Comparison of ENCODE assay signal across 10 cellular contexts in the genomic region with DNA sequence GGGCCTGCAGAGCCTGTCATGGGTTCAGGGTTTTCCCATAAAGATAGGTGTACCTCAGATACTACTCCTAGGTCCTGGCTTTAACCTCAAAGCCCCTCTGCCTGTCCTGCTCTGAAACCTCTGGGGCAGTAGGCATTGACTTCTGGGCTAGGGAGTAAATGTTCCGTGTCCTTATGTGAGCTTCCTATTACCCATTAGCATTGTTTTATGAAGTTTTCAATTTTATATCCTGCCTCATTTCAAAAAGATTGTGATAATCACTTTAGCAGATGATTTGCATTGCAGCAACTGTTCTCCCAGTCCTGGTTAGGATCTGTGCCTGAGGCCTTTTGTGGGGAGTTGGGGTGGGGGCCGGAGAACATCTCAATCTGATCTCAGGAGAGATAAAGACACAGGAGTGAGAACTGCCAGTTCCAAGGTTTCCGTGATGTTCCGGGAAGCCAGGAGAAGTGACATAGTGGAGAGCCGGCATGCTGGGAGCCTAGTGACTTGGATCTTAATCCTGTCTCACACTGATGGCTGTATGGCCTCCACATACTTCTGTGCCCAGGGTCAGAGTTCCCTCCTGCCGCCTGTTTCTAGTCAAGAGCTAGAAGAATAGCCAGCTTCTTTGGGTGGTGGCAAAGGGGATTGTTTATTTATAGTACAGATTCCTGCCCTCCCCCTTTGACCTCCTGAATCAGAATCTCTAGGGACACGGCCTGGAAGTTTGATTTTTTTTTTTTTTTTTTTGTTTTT. TPM values are rescaled to one million over a fixed set of nuclear protein-coding genes. Genes with fewer than 3 reads are reported as not detected.
DNase-seq lines count a peak whose midpoint lies in the region; ATAC-seq, FAIRE-seq and TF ChIP-seq lines count a peak whose summit lies in the region.
"Had no signal": no experiment of that assay in that cellular context is flagged by ENCODE, and none has a peak within 500 bp of the region (broad histone marks: within the 10 kb centered on the region; RNA-seq: fewer than 3 reads in every experiment).

No MANE protein-coding gene starts in this region.

- no peaks in the 10 kb centered on the region for H3K36me3 Mint-ChIP-seq in activated CD4-positive, alpha-beta T cell treated with anti-CD3 and anti-CD28 coated beads, Interleukin-2, amount 10 ng/mL, durations not matched to agents 24 days and 14 days (ENCODE audit: low read depth)
- peaks cover 12% of the 10 kb centered on the region for H3K36me3 Mint-ChIP-seq in activated T-cell treated with anti-CD3 and anti-CD28 coated beads, Interleukin-2, amount 50 U/mL, for 4 hours (ENCODE audit: insufficient read depth)

- H2AFZ ChIP-seq in K562 (ENCODE audit: low read depth, low read length) = no peak overlapping the region

- FAIRE-seq in K562 (lab: Jason Lieb, UNC) = no peak
- FAIRE-seq: islet of Langerhans had no signal

- H3K9ac ChIP-seq in K562 (ENCODE audit: insufficient read depth in 1 of 2, low read depth in 2 of 2, low read length in 2 of 2) = peak overlapping the region; percentile 5 to 75; a peak in 3 of 4 replicates
- H3K9ac ChIP-seq in skeletal muscle tissue (ENCODE audit: low read depth in 1 of 3, low read length in 3 of 3) = peak overlapping the region in 2 of 3 donors; percentile 27 to 42

- in situ Hi-C loops in HAP-1 (cut with MboI; ENCODE audit: low sequenced_read_pairs) (no loop called here), K562 (cut with MboI) (no loop called here)

- H3K4me1 ChIP-seq in HAP-1 (peaks cover 55% of the 10 kb centered on the region), K562 (replicated peaks in 1 of 2; ENCODE audit: control insufficient read depth in 2 of 2, insufficient read depth in 2 of 2, low read length in 2 of 2) (peaks cover 30 to 58% of the 10 kb centered on the region in 2 experiments), skeletal muscle tissue (ENCODE audit: control insufficient read depth in 3 of 3, insufficient read depth in 3 of 3, low read length in 3 of 3) (peaks cover 46 to 72% (median 67%) of the 10 kb centered on the region in 3 donors)

- H3K4me2 ChIP-seq in K562 (ENCODE audit: insufficient read depth, low read length) = no peak overlapping the region; the same call in 1 of the 2 replicates

- no peaks in the 10 kb centered on the region for H3K9me1 ChIP-seq in K562 (ENCODE audit: control insufficient read depth, insufficient read depth, low read length)

- WGBS in K562 (ENCODE audit: insufficient coverage, low coverage, missing lambda C conversion rate) = 68% methylated on average over 7 of the region's 7 CpGs

- no peaks in the 10 kb centered on the region for H3K9me3 ChIP-seq in HAP-1
- H3K9me3 ChIP-seq in K562 (replicated peaks; ENCODE audit: control insufficient read depth, insufficient read depth, low read depth, low read length) = no peaks in the 10 kb centered on the region
- no peaks in the 10 kb centered on the region for H3K9me3 ChIP-seq in skeletal muscle tissue (ENCODE audit: control insufficient read depth in 3 of 3, low read length in 3 of 3)

- TF ChIP-seq POLR2A in K562 (conservative IDR thresholded peaks at IDR 0.05) = no peak

- POLR2A ChIA-PET in K562 (lab: Yijun Ruan, JAX) = interaction anchor here (0.6 to 2.6 kb wide), 11 partner anchors 8 to 841 kb away, joined by 3 to 8 read pairs (median 4); no protein-coding TSS in a partner anchor

- ATAC-seq in K562 = no peak
- no peak for ATAC-seq in activated T-cell treated with anti-CD3 and anti-CD28 coated beads, Interleukin-2, amount 50 U/mL, for 4 hours

- H3K27ac ChIP-seq in K562 (ENCODE audit: extremely low read depth, low read depth, low read length) = peak overlapping the region; percentile 88; the same call in 2 of the 3 replicates
- H3K27ac ChIP-seq in skeletal muscle tissue (ENCODE audit: low read depth, low read length) = peak overlapping the region; percentile 94
- H3K27ac ChIP-seq: SK-N-MC had no signal

- intact Hi-C loops in K562 (cut with micrococcal nuclease) = no loop called here
- intact Hi-C loops in activated CD4-positive, alpha-beta T cell treated with anti-CD3 and anti-CD28 coated beads, Interleukin-2, amount 10 ng/mL, durations not matched to agents 24 days and 14 days (cut with micrococcal nuclease) = no loop called here

- H3K27ac Mint-ChIP-seq in activated CD4-positive, alpha-beta T cell treated with anti-CD3 and anti-CD28 coated beads, Interleukin-2, amount 10 ng/mL, durations not matched to agents 24 days and 14 days = no peak overlapping the region

- no peaks in the 10 kb centered on the region for H4K20me1 ChIP-seq in K562 (replicated peaks; ENCODE audit: control insufficient read depth, insufficient read depth, low read length)

- H3K27me3 ChIP-seq in HAP-1 (ENCODE audit: low read depth) = no peaks in the 10 kb centered on the region
- H3K27me3 ChIP-seq in K562 (ENCODE audit: control insufficient read depth in 2 of 2, insufficient read depth in 2 of 2, low read length in 2 of 2) = no peaks in the 10 kb centered on the region
- H3K27me3 ChIP-seq in skeletal muscle tissue (ENCODE audit: control insufficient read depth in 3 of 3, insufficient read depth in 3 of 3, low read length in 3 of 3) = no peaks in the 10 kb centered on the region

- TF ChIP-seq CTCF in K562 (IDR thresholded peaks at IDR 0.05 in 2 of 3, conservative IDR thresholded peaks at IDR 0.05 in 1 of 3; ENCODE audit: insufficient read depth in 2 of 3, low read depth in 1 of 3, low read length in 3 of 3) = no peak

- H3K9me3 Mint-ChIP-seq in activated CD4-positive, alpha-beta T cell treated with anti-CD3 and anti-CD28 coated beads, Interleukin-2, amount 10 ng/mL, durations not matched to agents 24 days and 14 days = no peaks in the 10 kb centered on the region
- no peaks in the 10 kb centered on the region for H3K9me3 Mint-ChIP-seq in activated T-cell treated with anti-CD3 and anti-CD28 coated beads, Interleukin-2, amount 50 U/mL, for 4 hours

- no peak overlapping the region for H3K4me3 ChIP-seq in HAP-1
- no peak overlapping the region for H3K4me3 ChIP-seq in K562
- no peak overlapping the region for H3K4me3 ChIP-seq in skeletal muscle tissue (ENCODE audit: low read length in 3 of 3)
- H3K4me3 ChIP-seq: SK-N-MC had no signal

- no peak for TF ChIP-seq RAD21 in K562 (CRISPR knock-in tag; conservative IDR thresholded peaks at IDR 0.05 in 1 of 2, IDR thresholded peaks at IDR 0.05 in 1 of 2)

- DNase-seq in HAP-1 (ENCODE audit: low spot score in 2 of 2) (peak; percentile 69 to 73), K562 (ENCODE audit: extremely low read depth in 1 of 4, low spot score in 3 of 4) (no peak), islet precursor cell (peak; percentile 90), NCI-H748 (lab: John Stamatoyannopoulos, UW; ENCODE audit: unreplicated experiment) (no peak), mesenteric fat pad (ENCODE audit: low spot score) (no peak)
- no peak for DNase-seq in activated CD4-positive, alpha-beta T cell treated with anti-CD3 and anti-CD28 coated beads, Interleukin-2, amount 10 ng/mL, durations not matched to agents 24 days and 14 days
- no peak for DNase-seq in activated T-cell treated with anti-CD3 and anti-CD28 coated beads, Interleukin-2, amount 50 U/mL, for 4 hours

- no peak overlapping the region for H3K4me3 Mint-ChIP-seq in activated CD4-positive, alpha-beta T cell treated with anti-CD3 and anti-CD28 coated beads, Interleukin-2, amount 10 ng/mL, durations not matched to agents 24 days and 14 days
- H3K4me3 Mint-ChIP-seq in activated T-cell treated with anti-CD3 and anti-CD28 coated beads, Interleukin-2, amount 50 U/mL, for 4 hours = no peak overlapping the region

- peaks cover 72% of the 10 kb centered on the region for H3K79me2 ChIP-seq in K562 (ENCODE audit: control insufficient read depth, insufficient read depth, low read length)

- peaks cover 16% of the 10 kb centered on the region for H3K4me1 Mint-ChIP-seq in activated CD4-positive, alpha-beta T cell treated with anti-CD3 and anti-CD28 coated beads, Interleukin-2, amount 10 ng/mL, durations not matched to agents 24 days and 14 days
- H3K4me1 Mint-ChIP-seq in activated T-cell treated with anti-CD3 and anti-CD28 coated beads, Interleukin-2, amount 50 U/mL, for 4 hours (ENCODE audit: low read depth) = peaks cover 12% of the 10 kb centered on the region

- no TSS peak for BruUV-seq in K562 (replicated peaks; lab: Mats Ljungman, UMichigan)

- peaks cover 13% of the 10 kb centered on the region for H3K27me3 Mint-ChIP-seq in activated CD4-positive, alpha-beta T cell treated with anti-CD3 and anti-CD28 coated beads, Interleukin-2, amount 10 ng/mL, durations not matched to agents 24 days and 14 days
- H3K27me3 Mint-ChIP-seq in activated T-cell treated with anti-CD3 and anti-CD28 coated beads, Interleukin-2, amount 50 U/mL, for 4 hours (ENCODE audit: low read depth) = no peaks in the 10 kb centered on the region

- CTCF ChIA-PET in K562 (lab: Yijun Ruan, JAX; ENCODE audit: low intra/inter-chr PET ratio) = no interaction called here

- TF ChIP-seq EP300 in K562 (IDR thresholded peaks at IDR 0.05; ENCODE audit: low read length) = no peak

- peaks cover 51% of the 10 kb centered on the region for H3K36me3 ChIP-seq in HAP-1 (replicated peaks)
- H3K36me3 ChIP-seq in K562 (ENCODE audit: control insufficient read depth, insufficient read depth, low read length) = peaks cover 10% of the 10 kb centered on the region
- peaks cover 12 to 47% (median 32%) of the 10 kb centered on the region in 3 donors for H3K36me3 ChIP-seq in skeletal muscle tissue (ENCODE audit: control insufficient read depth in 3 of 3, insufficient read depth in 3 of 3, low read length in 3 of 3)

RNA-seq across cellular contexts. Expression of gene TPM1, which starts 10.6 kb away (rescaled TPM):
- 40.0 and 70.8 TPM in 2 replicates for total RNA-seq in K562 (2011; cell fraction: chromatin; rRNA removed; ENCODE audit: low replicate concordance)
- 25.8 and 35.0 TPM in 2 replicates for total RNA-seq in K562 (2011; cell fraction: nucleolus; rRNA removed)
- total RNA-seq in K562 (2011; cell fraction: nucleoplasm; rRNA removed) = 50.5 and 78.6 TPM in 2 replicates
- 49.9 and 52.9 TPM in 2 replicates for total RNA-seq in K562 (2014; rRNA removed)
- 49.2 and 51.0 TPM in 2 replicates for total RNA-seq in K562 (2014; rRNA removed; fragmentation: Illumina TruSeq; extraction: Trizol)
- 42.0 and 43.1 TPM in 2 replicates for total RNA-seq in K562 (2015; rRNA removed; fragmentation: Illumina TruSeq; extraction: Trizol)
- 37.2 and 38.5 TPM in 2 replicates for total RNA-seq in K562 (2021)
- 36.0 and 42.1 TPM in 2 replicates for polyA plus RNA-seq in K562 (2011; rRNA removed)
- polyA plus RNA-seq in K562 (2011; cell fraction: cytosol; rRNA removed) = 14.9 and 22.5 TPM in 2 replicates
- polyA plus RNA-seq in K562 (2011; cell fraction: nucleus; rRNA removed) = 33.8 and 50.9 TPM in 2 replicates
- 46.9 and 77.8 TPM in 2 replicates for polyA plus RNA-seq in K562 (2012)
- 40.0 and 49.5 TPM in 2 replicates for polyA plus RNA-seq in K562 (2014; fragmentation: Illumina TruSeq; extraction: Trizol)
- polyA plus RNA-seq in K562 (2014; fragmentation: Nextera tagmentation; extraction: Ambion mirVana) = 10 to 100 TPM in 1 of 2 experiments, 1 to 10 TPM in 1; 8.1 to 11.1 TPM
- polyA plus RNA-seq in K562 (2014; rRNA removed) = 53.9 and 54.5 TPM in 2 replicates
- polyA minus RNA-seq in K562 (2011; rRNA and poly(A)+ RNA removed) = 28.7 and 39.2 TPM in 2 replicates
- 12.6 and 14.0 TPM in 2 replicates for polyA minus RNA-seq in K562 (2011; cell fraction: cytosol; rRNA and poly(A)+ RNA removed)
- polyA minus RNA-seq in K562 (2011; cell fraction: nucleus; rRNA and poly(A)+ RNA removed) = 23.7 and 44.0 TPM in 2 replicates
- 4,149 TPM for total RNA-seq in skeletal muscle tissue
- 154 TPM for total RNA-seq in mesenteric fat pad
- total RNA-seq in activated CD4-positive, alpha-beta T cell treated with anti-CD3 and anti-CD28 coated beads, Interleukin-2, amount 10 ng/mL, durations not matched to agents 24 days and 14 days = 10.1 and 10.6 TPM in 2 replicates
- 10 to 100 TPM in 1 of 3 donors, 1 to 10 TPM in 2; 9.5 to 11.4 (median 9.5) TPM for total RNA-seq in activated T-cell treated with anti-CD3 and anti-CD28 coated beads, Interleukin-2, amount 50 U/mL, for 4 hours

Comparison
In these comparisons a context has a peak if more than half of its experiments do, and no peak if none do; other contexts are left out.
1. DNase-seq: peak in HAP-1 (2 of 2) and islet precursor cell (single experiment); none in K562 (0 of 4), NCI-H748 (single experiment), mesenteric fat pad (single experiment), activated CD4-positive, alpha-beta T cell treated with anti-CD3 and anti-CD28 coated beads, Interleukin-2, amount 10 ng/mL, durations not matched to agents 24 days and 14 days (single experiment) and activated T-cell treated with anti-CD3 and anti-CD28 coated beads, Interleukin-2, amount 50 U/mL, for 4 hours (single experiment).
2. RNA of gene TPM1, which starts 10.6 kb away (total RNA-seq): 4,149 TPM in skeletal muscle tissue (single experiment); 154 TPM in mesenteric fat pad (single experiment), 25.8 to 78.6 TPM in K562, 10.1 to 10.6 TPM in activated CD4-positive, alpha-beta T cell treated with anti-CD3 and anti-CD28 coated beads, Interleukin-2, amount 10 ng/mL, durations not matched to agents 24 days and 14 days and 9.5 to 11.4 TPM in activated T-cell treated with anti-CD3 and anti-CD28 coated beads, Interleukin-2, amount 50 U/mL, for 4 hours; every median in the first group is over 10 times any median in the second.